Comparison of ENCODE assay signal across 22 cellular contexts in genomic region chr13:111629933-111630332, GRCh38.
DNase-seq lines count a peak whose midpoint lies in the region; TF ChIP-seq lines count a peak whose summit lies in the region.
"Had no signal": no experiment of that assay in that cellular context is flagged by ENCODE, and none has a peak within 500 bp of the region (broad histone marks: within the 10 kb centered on the region; RNA-seq: fewer than 3 reads in every experiment).

No MANE protein-coding gene starts in this region.

- H3K27me3 Mint-ChIP-seq in activated naive CD8-positive, alpha-beta T cell treated with anti-CD3 and anti-CD28 coated beads for 36 hours, result peaks cover 3% of the 10 kb centered on the region
- H3K27me3 Mint-ChIP-seq: activated CD4-positive, alpha-beta T cell treated with anti-CD3 and anti-CD28 coated beads, Interleukin-2, amount 10 ng/mL, durations not matched to agents 24 days and 14 days; activated T-helper 17 cell treated with anti-CD3 and anti-CD28 coated beads, Interleukin-2, amount 50 U/mL, for 72 hours; B cell had no signal

- H3K4me3 Mint-ChIP-seq in activated naive CD8-positive, alpha-beta T cell treated with anti-CD3 and anti-CD28 coated beads for 36 hours, result no peak overlapping the region
- H3K4me3 Mint-ChIP-seq: activated CD4-positive, alpha-beta T cell treated with anti-CD3 and anti-CD28 coated beads, Interleukin-2, amount 10 ng/mL, durations not matched to agents 24 days and 14 days; activated T-helper 17 cell treated with anti-CD3 and anti-CD28 coated beads, Interleukin-2, amount 50 U/mL, for 72 hours; B cell; T-helper 1 cell treated with Interleukin-12 subunit alpha and Interleukin-12 subunit beta and Interleukin-4 antibody, amounts not matched to agents 30 μg/mL and 1 μg/mL, for 36 hours had no signal

- H3K36me3 Mint-ChIP-seq in activated naive CD8-positive, alpha-beta T cell treated with anti-CD3 and anti-CD28 coated beads for 36 hours, result no peaks in the 10 kb centered on the region

- no peaks in the 10 kb centered on the region for H3K9me3 Mint-ChIP-seq in activated naive CD8-positive, alpha-beta T cell treated with anti-CD3 and anti-CD28 coated beads for 36 hours
- H3K9me3 Mint-ChIP-seq: activated CD4-positive, alpha-beta T cell treated with anti-CD3 and anti-CD28 coated beads, Interleukin-2, amount 10 ng/mL, durations not matched to agents 24 days and 14 days; activated T-helper 17 cell treated with anti-CD3 and anti-CD28 coated beads, Interleukin-2, amount 50 U/mL, for 72 hours; T-helper 1 cell treated with Interleukin-12 subunit alpha and Interleukin-12 subunit beta and Interleukin-4 antibody, amounts not matched to agents 30 μg/mL and 1 μg/mL, for 36 hours had no signal

- POLR2A ChIA-PET in HEK293T (lab: Yijun Ruan, JAX), result no interaction called here

- no peak overlapping the region for H3K27ac Mint-ChIP-seq in activated naive CD8-positive, alpha-beta T cell treated with anti-CD3 and anti-CD28 coated beads for 36 hours
- H3K27ac Mint-ChIP-seq: activated CD4-positive, alpha-beta T cell treated with anti-CD3 and anti-CD28 coated beads, Interleukin-2, amount 10 ng/mL, durations not matched to agents 24 days and 14 days; activated T-helper 17 cell treated with anti-CD3 and anti-CD28 coated beads, Interleukin-2, amount 50 U/mL, for 72 hours; B cell; T-helper 1 cell treated with Interleukin-12 subunit alpha and Interleukin-12 subunit beta and Interleukin-4 antibody, amounts not matched to agents 30 μg/mL and 1 μg/mL, for 36 hours had no signal

- peak; percentile 39 for DNase-seq in NCI-H2107 treated with DMSO at 0.1 percent for 48 hours (lab: John Stamatoyannopoulos, UW; ENCODE audit: unreplicated experiment)
- no peak for DNase-seq in NCI-H2107 (lab: John Stamatoyannopoulos, UW)
- peak; percentile 95 for DNase-seq in NCI-H146 treated with DMSO at 0.1 percent for 48 hours (lab: John Stamatoyannopoulos, UW; ENCODE audit: unreplicated experiment)
- peak; percentile 27 for DNase-seq in inferior parietal cortex (ENCODE audit: extremely low spot score)
- peak; percentile 42 for DNase-seq in superior temporal gyrus (ENCODE audit: extremely low spot score)
- DNase-seq in HEK293T (ENCODE audit: extremely low spot score), result no peak
- DNase-seq in NCI-H2227 treated with DMSO at 0.1 percent for 48 hours (lab: John Stamatoyannopoulos, UW), result no peak
- DNase-seq in activated naive CD8-positive, alpha-beta T cell treated with anti-CD3 and anti-CD28 coated beads for 36 hours, result no peak
- DNase-seq: activated CD4-positive, alpha-beta T cell treated with anti-CD3 and anti-CD28 coated beads, Interleukin-2, amount 10 ng/mL, durations not matched to agents 24 days and 14 days; brain microvascular endothelial cell; cortex of kidney; IMR-90; left lung; mucosa of descending colon; NCI-H2081 treated with DMSO at 0.1 percent for 48 hours; NK-92 treated with Interleukin-12 subunit alpha and Interleukin-12 subunit beta, amount 100 ng/mL, for 24 hours; right lobe of liver; stimulated activated CD8-positive, alpha-beta memory T cell treated with anti-CD3 and anti-CD28 coated beads, Interleukin-4, amount 100 ng/mL, for 48 hours; upper lobe of right lung had no signal

- CTCF ChIA-PET in HEK293T (lab: Yijun Ruan, JAX), result interaction anchor here (0.5 kb wide), 1 partner anchor 450 kb away, joined by 4 read pairs; no protein-coding TSS in a partner anchor

- H3K4me1 Mint-ChIP-seq in activated naive CD8-positive, alpha-beta T cell treated with anti-CD3 and anti-CD28 coated beads for 36 hours, result no peaks in the 10 kb centered on the region
- H3K4me1 Mint-ChIP-seq: activated CD4-positive, alpha-beta T cell treated with anti-CD3 and anti-CD28 coated beads, Interleukin-2, amount 10 ng/mL, durations not matched to agents 24 days and 14 days; activated T-helper 17 cell treated with anti-CD3 and anti-CD28 coated beads, Interleukin-2, amount 50 U/mL, for 72 hours; B cell had no signal

TF ChIP-seq in HEK293T, 16 proteins besides CTCF, POLR2A, EP300 and RAD21:
- no peak for TF ChIP-seq SP1 (IDR thresholded peaks at IDR 0.05)
- no peak for TF ChIP-seq FOXA1 (IDR thresholded peaks at IDR 0.05)
- no peak for TF ChIP-seq BHLHE40 (IDR thresholded peaks at IDR 0.05; ENCODE audit: borderline replicate concordance)
- TF ChIP-seq HDGF (IDR thresholded peaks at IDR 0.05; ENCODE audit: borderline replicate concordance), result no peak
- TF ChIP-seq L3MBTL2 (conservative IDR thresholded peaks at IDR 0.05), result no peak
- TF ChIP-seq ELF4 (IDR thresholded peaks at IDR 0.05), result no peak
- no peak for TF ChIP-seq CTBP1 (IDR thresholded peaks at IDR 0.05; ENCODE audit: borderline replicate concordance)
- no peak for TF ChIP-seq FOXM1 (IDR thresholded peaks at IDR 0.05; ENCODE audit: borderline replicate concordance)
- no peak for TF ChIP-seq ZNF384 (IDR thresholded peaks at IDR 0.05)
- TF ChIP-seq PKNOX1 (IDR thresholded peaks at IDR 0.05), result no peak
- TF ChIP-seq LEF1 (IDR thresholded peaks at IDR 0.05; ENCODE audit: borderline replicate concordance), result no peak
- TF ChIP-seq ARNT (IDR thresholded peaks at IDR 0.05), result no peak
- no peak for TF ChIP-seq FOXK2 (IDR thresholded peaks at IDR 0.05)
- no peak for TF ChIP-seq TARDBP (IDR thresholded peaks at IDR 0.05)
- no peak for TF ChIP-seq SUZ12 (IDR thresholded peaks at IDR 0.05)
- TF ChIP-seq NFRKB (IDR thresholded peaks at IDR 0.05), result no peak
TF ChIP-seq in HEK293T: peak in this region for 0.

Comparison
In these comparisons a context has a peak if more than half of its experiments do, and no peak if none do; other contexts are left out.
1. DNase-seq: peak in NCI-H2107 treated with DMSO at 0.1 percent for 48 hours (single experiment), NCI-H146 treated with DMSO at 0.1 percent for 48 hours (single experiment), inferior parietal cortex (single experiment) and superior temporal gyrus (single experiment); none in NCI-H2107 (single experiment), HEK293T (single experiment), NCI-H2227 treated with DMSO at 0.1 percent for 48 hours (single experiment) and activated naive CD8-positive, alpha-beta T cell treated with anti-CD3 and anti-CD28 coated beads for 36 hours (single experiment).